25 cellular contexts compared by ENCODE assay signal in genomic region chr3:59798372-59799086, GRCh38.
A peak's percentile ranks its signal among the peaks of the same experiment; 100 is the strongest.
DNase-seq lines count a peak whose midpoint lies in the region; ATAC-seq and TF ChIP-seq lines count a peak whose summit lies in the region.
"Had no signal": no experiment of that assay in that cellular context is flagged by ENCODE, and none has a peak within 500 bp of the region (broad histone marks: within the 10 kb centered on the region; RNA-seq: fewer than 3 reads in every experiment).

No MANE protein-coding gene starts in this region.

- H4K91ac ChIP-seq in mesenchymal stem cell (ENCODE audit: low read length) = peak overlapping the region; percentile 56

- peak overlapping the region; percentile 38 for H4K8ac ChIP-seq in mesenchymal stem cell (ENCODE audit: low read length)

- no peaks in the 10 kb centered on the region for H3K27me3 ChIP-seq in breast epithelium
- no peaks in the 10 kb centered on the region for H3K27me3 ChIP-seq in mesenchymal stem cell (ENCODE audit: control insufficient read depth in 1 of 2, insufficient read depth in 1 of 2, low read length in 2 of 2)
- H3K27me3 ChIP-seq: BLaER1 treated with 17β-estradiol and CSF1 and Interleukin-3, amounts not matched to agents 10 nM and 100 nM had no signal

- H3K27ac ChIP-seq in breast epithelium (no peak overlapping the region), RWPE1 (no peak overlapping the region), mesenchymal stem cell (ENCODE audit: low read length, poor library complexity, severe bottlenecking) (no peak overlapping the region)
- H3K27ac ChIP-seq: A549; BLaER1 treated with 17β-estradiol and CSF1 and Interleukin-3, amounts not matched to agents 10 nM and 100 nM had no signal

- peaks cover 11% of the 10 kb centered on the region for H3K4me1 Mint-ChIP-seq in MCF 10A (ENCODE audit: insufficient read depth, unreplicated experiment)
- H3K4me1 Mint-ChIP-seq in stimulated activated memory B cell treated with anti-CD40 and anti-IgM and Interleukin-4, amounts not matched to agents 10 μg/mL and 1 μg/mL and 100 μg/mL, for 72 hours = no peaks in the 10 kb centered on the region

- no peaks in the 10 kb centered on the region for H3K79me1 ChIP-seq in mesenchymal stem cell (replicated peaks; ENCODE audit: low read length, poor library complexity, severe bottlenecking)

- no peak for TF ChIP-seq POLR2A in breast epithelium (IDR thresholded peaks at IDR 0.05)

- H3K4me3 Mint-ChIP-seq in MCF 10A (ENCODE audit: unreplicated experiment) = no peak overlapping the region
- H3K4me3 Mint-ChIP-seq in stimulated activated memory B cell treated with anti-CD40 and anti-IgM and Interleukin-4, amounts not matched to agents 10 μg/mL and 1 μg/mL and 100 μg/mL, for 72 hours = no peak overlapping the region
- H3K4me3 Mint-ChIP-seq: CD4-positive, alpha-beta T cell; GM23338; H9 had no signal

- 85% methylated on average over 6 of the region's 6 CpGs for WGBS in mesenchymal stem cell

- H3K4me3 ChIP-seq in breast epithelium (no peak overlapping the region), mesenchymal stem cell (ENCODE audit: insufficient read depth in 1 of 2, low read depth in 1 of 2, low read length in 2 of 2) (no peak overlapping the region)
- H3K4me3 ChIP-seq: A549; BLaER1 treated with 17β-estradiol and CSF1 and Interleukin-3, amounts not matched to agents 10 nM and 100 nM; GM23338 had no signal

- no peak overlapping the region for H2BK15ac ChIP-seq in mesenchymal stem cell (ENCODE audit: low read depth, poor library complexity, severe bottlenecking)

- H3K36me3 Mint-ChIP-seq in MCF 10A (ENCODE audit: insufficient read depth, unreplicated experiment) = peaks cover 6% of the 10 kb centered on the region
- H3K36me3 Mint-ChIP-seq in stimulated activated memory B cell treated with anti-CD40 and anti-IgM and Interleukin-4, amounts not matched to agents 10 μg/mL and 1 μg/mL and 100 μg/mL, for 72 hours = no peaks in the 10 kb centered on the region

- CTCF ChIA-PET in MCF 10A (lab: Yijun Ruan, JAX) = interaction anchor here (0.6 to 5.8 kb wide), 5 partner anchors 12 to 280 kb away, joined by 3 to 34 read pairs (median 3); no protein-coding TSS in a partner anchor
- CTCF ChIA-PET in RWPE1 (lab: Yijun Ruan, JAX) = no interaction called here

- H2BK120ac ChIP-seq in mesenchymal stem cell (ENCODE audit: low read depth, low read length) = no peak overlapping the region

- H3K9me3 ChIP-seq in breast epithelium = no peaks in the 10 kb centered on the region
- H3K9me3 ChIP-seq in mesenchymal stem cell (ENCODE audit: control insufficient read depth, low read length) = no peaks in the 10 kb centered on the region
- H3K9me3 ChIP-seq: A549; BLaER1 treated with 17β-estradiol and CSF1 and Interleukin-3, amounts not matched to agents 10 nM and 100 nM; SK-N-SH had no signal

- ATAC-seq in stimulated activated memory B cell treated with anti-CD40 and anti-IgM and Interleukin-4, amounts not matched to agents 10 μg/mL and 1 μg/mL and 100 μg/mL, for 72 hours = no peak
- ATAC-seq in HG03045 (IDR thresholded peaks at IDR 0.05; ENCODE audit: unreplicated experiment) = no peak
- ATAC-seq: A549, GM23338, Panc1 had no signal

- H3K9ac ChIP-seq in mesenchymal stem cell (ENCODE audit: low read length) = no peak overlapping the region
- H3K9ac ChIP-seq: BLaER1 treated with 17β-estradiol and CSF1 and Interleukin-3, amounts not matched to agents 10 nM and 100 nM; SK-N-SH had no signal

- no peak overlapping the region for H3K4me2 ChIP-seq in mesenchymal stem cell (ENCODE audit: low read length, poor library complexity, severe bottlenecking)
- H3K4me2 ChIP-seq: A549; BLaER1 treated with 17β-estradiol and CSF1 and Interleukin-3, amounts not matched to agents 10 nM and 100 nM; GM23338; SK-N-SH had no signal

- H3K4me1 ChIP-seq in breast epithelium (no peaks in the 10 kb centered on the region), mesenchymal stem cell (ENCODE audit: control insufficient read depth, insufficient read depth, low read depth, low read length) (peaks cover 2% of the 10 kb centered on the region)
- H3K4me1 ChIP-seq: A549; BLaER1 treated with 17β-estradiol and CSF1 and Interleukin-3, amounts not matched to agents 10 nM and 100 nM had no signal

- peak overlapping the region in 1 of 2 experiments; percentile 61 for H3K18ac ChIP-seq in mesenchymal stem cell (ENCODE audit: low read depth in 1 of 2, low read length in 2 of 2)

- no peak overlapping the region for H3K14ac ChIP-seq in mesenchymal stem cell (ENCODE audit: low read length in 2 of 2)

- H3K4ac ChIP-seq in mesenchymal stem cell (ENCODE audit: low read depth in 1 of 2, low read length in 2 of 2) = no peak overlapping the region

- POLR2A ChIA-PET in MCF 10A (lab: Yijun Ruan, JAX) (interaction anchor here (0.8 kb wide), 1 partner anchor 221 kb away, joined by 4 read pairs; no protein-coding TSS in a partner anchor), RWPE1 (lab: Yijun Ruan, JAX; ENCODE audit: low non-redundant PET) (no interaction called here)

- BruUV-seq in MCF 10A (replicated peaks; lab: Mats Ljungman, UMichigan) = no TSS peak

- peak overlapping the region; percentile 44 for H3K27ac Mint-ChIP-seq in MCF 10A (ENCODE audit: low read depth, unreplicated experiment)
- H3K27ac Mint-ChIP-seq in stimulated activated memory B cell treated with anti-CD40 and anti-IgM and Interleukin-4, amounts not matched to agents 10 μg/mL and 1 μg/mL and 100 μg/mL, for 72 hours = no peak overlapping the region
- H3K27ac Mint-ChIP-seq: CD4-positive, alpha-beta T cell; GM23338; H9 had no signal

- TF ChIP-seq CTCF in MCF 10A (IDR thresholded peaks at IDR 0.05; ENCODE audit: unreplicated experiment) (no peak), breast epithelium (IDR thresholded peaks at IDR 0.05) (no peak), RWPE1 (conservative IDR thresholded peaks at IDR 0.05; ENCODE audit: low read depth) (no peak)

- H3K9me3 Mint-ChIP-seq in MCF 10A (ENCODE audit: unreplicated experiment) = no peaks in the 10 kb centered on the region
- H3K9me3 Mint-ChIP-seq in stimulated activated memory B cell treated with anti-CD40 and anti-IgM and Interleukin-4, amounts not matched to agents 10 μg/mL and 1 μg/mL and 100 μg/mL, for 72 hours = no peaks in the 10 kb centered on the region
- H3K9me3 Mint-ChIP-seq: CD4-positive, alpha-beta T cell; GM23338; H9 had no signal

- H3K23ac ChIP-seq in mesenchymal stem cell (ENCODE audit: low read length in 2 of 2) = no peak overlapping the region

- no peaks in the 10 kb centered on the region for H3K27me3 Mint-ChIP-seq in MCF 10A (ENCODE audit: insufficient read depth, unreplicated experiment)
- no peaks in the 10 kb centered on the region for H3K27me3 Mint-ChIP-seq in stimulated activated memory B cell treated with anti-CD40 and anti-IgM and Interleukin-4, amounts not matched to agents 10 μg/mL and 1 μg/mL and 100 μg/mL, for 72 hours
- H3K27me3 Mint-ChIP-seq: CD4-positive, alpha-beta T cell had no signal

- intact Hi-C loops in MCF 10A (cut with micrococcal nuclease) = no loop called here
- intact Hi-C loops in breast epithelium (cut with DNase I; ENCODE audit: low total_unique reads) = no loop called here

- no peak overlapping the region for H2AK5ac ChIP-seq in mesenchymal stem cell (ENCODE audit: low read length, severe bottlenecking)

- DNase-seq in MCF 10A (ENCODE audit: unreplicated experiment) (peak; percentile 33), breast epithelium (ENCODE audit: low spot score in 2 of 2) (no peak), RWPE1 (ENCODE audit: low spot score) (peak; percentile 4), mesenchymal stem cell (no peak), SHP77 (lab: John Stamatoyannopoulos, UW) (no peak)
- DNase-seq: AML-193; CD4-positive, alpha-beta T cell; COR-L47; DMS53; H9; KG1; NCI-H1048; NCI-H1417; NCI-H187; NCI-H446; NCI-H524 treated with DMSO at 0.1 percent for 48 hours; SIG-M5; SK-N-SH; SW 1271 had no signal

- H2AFZ ChIP-seq in mesenchymal stem cell (ENCODE audit: low read depth, low read length) = no peak overlapping the region
- H2AFZ ChIP-seq: GM23338 had no signal

- H2BK12ac ChIP-seq in mesenchymal stem cell (ENCODE audit: low read length in 2 of 2) = peak overlapping the region in 1 of 2 experiments; percentile 46

- H2BK5ac ChIP-seq in mesenchymal stem cell (ENCODE audit: low read depth, low read length, poor library complexity, severe bottlenecking) = no peak overlapping the region

- H3K36me3 ChIP-seq in breast epithelium (no peaks in the 10 kb centered on the region), mesenchymal stem cell (ENCODE audit: control insufficient read depth in 1 of 2, insufficient read depth in 2 of 2, low read depth in 1 of 2, low read length in 2 of 2) (no peaks in the 10 kb centered on the region)
- H3K36me3 ChIP-seq: BLaER1 treated with 17β-estradiol and CSF1 and Interleukin-3, amounts not matched to agents 10 nM and 100 nM had no signal

Comparison
In these comparisons a context has a peak if more than half of its experiments do, and no peak if none do; other contexts are left out.
1. DNase-seq: peak in MCF 10A (single experiment) and RWPE1 (single experiment); none in breast epithelium (0 of 2), mesenchymal stem cell (single experiment) and SHP77 (0 of 2).